Comparison of ENCODE assay signal across 12 cellular contexts in the genomic region with DNA sequence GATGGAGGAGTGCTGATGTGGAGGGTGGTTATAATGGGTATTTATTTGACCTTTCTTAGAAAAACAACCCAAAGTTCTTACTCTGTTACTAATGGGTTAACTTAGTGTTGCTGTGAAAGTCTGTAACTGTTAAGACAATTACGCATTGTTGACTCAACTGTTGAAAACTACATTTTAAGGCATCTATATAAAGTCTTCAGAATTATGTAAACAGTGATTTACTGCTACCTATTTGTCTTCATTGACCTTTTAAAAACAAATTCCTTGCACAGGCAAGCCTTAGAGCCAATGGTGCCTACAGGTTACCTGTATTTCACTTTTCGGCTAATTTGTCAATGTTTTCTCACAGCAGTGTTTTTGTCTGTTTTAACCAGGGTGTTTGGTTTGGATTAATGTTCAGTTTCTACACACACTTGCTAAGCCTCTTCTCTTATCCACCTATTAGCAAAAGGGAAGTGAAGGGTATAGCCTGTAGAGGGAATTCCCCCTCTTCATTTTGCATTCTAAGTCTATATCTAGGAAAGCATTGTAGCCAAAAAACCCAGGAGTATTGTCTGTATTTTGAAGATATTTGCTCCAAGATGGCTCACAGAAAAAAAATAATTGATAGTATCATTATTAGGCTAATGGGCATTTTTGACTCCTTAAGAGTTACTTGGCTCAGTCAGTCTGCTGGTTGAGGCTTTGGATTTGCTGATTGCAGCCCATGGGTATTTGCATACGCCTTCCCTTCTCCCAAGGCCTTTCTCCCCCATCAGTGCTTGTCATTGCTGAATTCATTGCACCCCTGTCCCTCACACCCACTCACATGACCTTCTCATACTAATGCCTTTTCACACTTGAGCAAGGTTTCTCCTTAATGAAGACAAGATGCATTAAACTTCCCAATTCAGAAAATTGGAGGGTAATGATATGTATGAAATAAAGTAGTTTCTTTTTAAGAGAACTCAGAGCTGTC. TPM values are rescaled to one million over a fixed set of nuclear protein-coding genes. Genes with fewer than 3 reads are reported as not detected.
DNase-seq lines count a peak whose midpoint lies in the region; ATAC-seq, FAIRE-seq and TF ChIP-seq lines count a peak whose summit lies in the region.
"Had no signal": no experiment of that assay in that cellular context is flagged by ENCODE, and none has a peak within 500 bp of the region (broad histone marks: within the 10 kb centered on the region; RNA-seq: fewer than 3 reads in every experiment).

No MANE protein-coding gene starts in this region.

- no peaks in the 10 kb centered on the region for H3K9me3 Mint-ChIP-seq in T-helper 2 cell treated with Interferon-gamma antibody and Interleukin-4, amounts not matched to agents 5 μg/mL and 100 μg/mL, for 36 hours

- H2BK12ac ChIP-seq in neuronal stem cell (ENCODE audit: low read length): no peak overlapping the region

- WGBS in neuronal stem cell (ENCODE audit: extremely low coverage in 2 of 2, insufficient read length in 2 of 2, insufficient replicate concordance in 1 of 2), 2 donors: no CpG with 5 or more reads among the region's 3 CpGs

- H4K91ac ChIP-seq in neuronal stem cell (ENCODE audit: low read depth, low read length, poor library complexity): no peak overlapping the region

- H3K4me1 Mint-ChIP-seq in T-helper 2 cell treated with Interferon-gamma antibody and Interleukin-4, amounts not matched to agents 5 μg/mL and 100 μg/mL, for 36 hours (ENCODE audit: low read depth): peaks cover 23% of the 10 kb centered on the region

- H4K8ac ChIP-seq in neuronal stem cell (ENCODE audit: low read depth, low read length): no peak overlapping the region

- no peak overlapping the region for H3K4me3 ChIP-seq in HEK293 (ENCODE audit: low read depth, low read length)
- H3K4me3 ChIP-seq in neuronal stem cell (ENCODE audit: low read length in 2 of 2): no peak overlapping the region
- H3K4me3 ChIP-seq: Peyer's patch had no signal

- H3K23ac ChIP-seq in neuronal stem cell (ENCODE audit: low read depth, low read length, poor library complexity): no peak overlapping the region

- peaks cover 11% of the 10 kb centered on the region for H3K36me3 Mint-ChIP-seq in T-helper 2 cell treated with Interferon-gamma antibody and Interleukin-4, amounts not matched to agents 5 μg/mL and 100 μg/mL, for 36 hours (ENCODE audit: low read depth)

- H2BK15ac ChIP-seq in neuronal stem cell (ENCODE audit: low read length): no peak overlapping the region

- H2BK5ac ChIP-seq in neuronal stem cell (ENCODE audit: low read length): no peak overlapping the region

- CTCF ChIA-PET in HEK293 (lab: Yijun Ruan, JAX): no interaction called here

- H3K4me3 Mint-ChIP-seq in T-helper 2 cell treated with Interferon-gamma antibody and Interleukin-4, amounts not matched to agents 5 μg/mL and 100 μg/mL, for 36 hours: no peak overlapping the region

- no peaks in the 10 kb centered on the region for H3K9me3 ChIP-seq in HEK293 (ENCODE audit: control insufficient read depth, insufficient read depth, low read depth, low read length)
- H3K9me3 ChIP-seq in neuronal stem cell (replicated peaks in 1 of 2; ENCODE audit: control insufficient read depth in 2 of 2, insufficient read depth in 1 of 2, low read depth in 1 of 2, low read length in 2 of 2): no peaks in the 10 kb centered on the region
- H3K9me3 ChIP-seq: Peyer's patch had no signal

- no peak overlapping the region for H2BK120ac ChIP-seq in neuronal stem cell (ENCODE audit: low read depth, low read length)

- H3K9ac ChIP-seq in neuronal stem cell (ENCODE audit: low read depth, low read length, poor library complexity): no peak overlapping the region

- TF ChIP-seq CTCF in HEK293 (tag by site-specific recombination; IDR thresholded peaks at IDR 0.05): no peak

- H3K27ac Mint-ChIP-seq in T-helper 2 cell treated with Interferon-gamma antibody and Interleukin-4, amounts not matched to agents 5 μg/mL and 100 μg/mL, for 36 hours: peak overlapping the region; percentile 8

- H3K27me3 Mint-ChIP-seq in T-helper 2 cell treated with Interferon-gamma antibody and Interleukin-4, amounts not matched to agents 5 μg/mL and 100 μg/mL, for 36 hours (ENCODE audit: low read depth): no peaks in the 10 kb centered on the region

- no peak overlapping the region for H3K4ac ChIP-seq in neuronal stem cell (ENCODE audit: low read length)

- FAIRE-seq in RCC 7860 (lab: Jason Lieb, UNC): no peak
- FAIRE-seq: A204.1 had no signal

- no peaks in the 10 kb centered on the region for H3K27me3 ChIP-seq in neuronal stem cell (ENCODE audit: control insufficient read depth in 3 of 3, insufficient read depth in 3 of 3, low read depth in 1 of 3, low read length in 3 of 3)
- H3K27me3 ChIP-seq: Peyer's patch had no signal

- H3K4me2 ChIP-seq in neuronal stem cell (ENCODE audit: insufficient read depth, low read length, poor library complexity, severe bottlenecking): no peak overlapping the region

- H3K14ac ChIP-seq in neuronal stem cell (ENCODE audit: low read length): no peak overlapping the region

- H2AK5ac ChIP-seq in neuronal stem cell (ENCODE audit: low read depth, low read length): no peak overlapping the region

- no peak overlapping the region for H2AFZ ChIP-seq in neuronal stem cell (ENCODE audit: low read length)

- H3K4me1 ChIP-seq in HEK293 (ENCODE audit: control insufficient read depth, insufficient read depth, low read length) (peaks cover 18% of the 10 kb centered on the region), neuronal stem cell (ENCODE audit: control insufficient read depth in 2 of 2, insufficient read depth in 1 of 2, low read depth in 1 of 2, low read length in 2 of 2) (peaks cover 20 to 24% of the 10 kb centered on the region in 2 donors)

- DNase-seq in T-helper 2 cell treated with Interferon-gamma antibody and Interleukin-4, amounts not matched to agents 5 μg/mL and 100 μg/mL, for 36 hours (ENCODE audit: low spot score): no peak
- DNase-seq in T-helper 2 cell: no peak
- DNase-seq in neuronal stem cell (ENCODE audit: low spot score): no peak
- no peak for DNase-seq in RCC 7860 (ENCODE audit: low spot score)
- no peak for DNase-seq in NCI-H2029 (lab: John Stamatoyannopoulos, UW)
- no peak for DNase-seq in activated T-cell treated with anti-CD3 and anti-CD28 coated beads, Interleukin-2, amount 50 U/mL, for 1 hour
- DNase-seq: activated CD4-positive, alpha-beta T cell treated with anti-CD3 and anti-CD28 coated beads for 1 hour; NCI-H1048; Peyer's patch had no signal

- H3K18ac ChIP-seq in neuronal stem cell (ENCODE audit: low read length): no peak overlapping the region

- POLR2A ChIA-PET in HEK293 (lab: Yijun Ruan, JAX): no interaction called here

- H3K27ac ChIP-seq in HEK293 (ENCODE audit: extremely low read depth, low read depth, low read length) (no peak overlapping the region), neuronal stem cell (replicated peaks; ENCODE audit: low read length) (peak overlapping the region; percentile 44)
- H3K27ac ChIP-seq: Peyer's patch had no signal

- ATAC-seq in HG03520 (IDR thresholded peaks at IDR 0.05; ENCODE audit: unreplicated experiment): peak; percentile 42

- no peaks in the 10 kb centered on the region for H3K36me3 ChIP-seq in HEK293 (ENCODE audit: control insufficient read depth in 2 of 2, insufficient read depth in 1 of 2, low read length in 2 of 2)
- no peaks in the 10 kb centered on the region for H3K36me3 ChIP-seq in neuronal stem cell (replicated peaks in 1 of 2; ENCODE audit: control insufficient read depth in 2 of 2, insufficient read depth in 2 of 2, low read length in 2 of 2)
- H3K36me3 ChIP-seq: Peyer's patch had no signal

- no peaks in the 10 kb centered on the region for H3K79me1 ChIP-seq in neuronal stem cell (ENCODE audit: low read depth, low read length)

TF ChIP-seq in HEK293, 187 proteins besides CTCF, POLR2A, EP300 and RAD21:
- TF ChIP-seq, protein P1, sequence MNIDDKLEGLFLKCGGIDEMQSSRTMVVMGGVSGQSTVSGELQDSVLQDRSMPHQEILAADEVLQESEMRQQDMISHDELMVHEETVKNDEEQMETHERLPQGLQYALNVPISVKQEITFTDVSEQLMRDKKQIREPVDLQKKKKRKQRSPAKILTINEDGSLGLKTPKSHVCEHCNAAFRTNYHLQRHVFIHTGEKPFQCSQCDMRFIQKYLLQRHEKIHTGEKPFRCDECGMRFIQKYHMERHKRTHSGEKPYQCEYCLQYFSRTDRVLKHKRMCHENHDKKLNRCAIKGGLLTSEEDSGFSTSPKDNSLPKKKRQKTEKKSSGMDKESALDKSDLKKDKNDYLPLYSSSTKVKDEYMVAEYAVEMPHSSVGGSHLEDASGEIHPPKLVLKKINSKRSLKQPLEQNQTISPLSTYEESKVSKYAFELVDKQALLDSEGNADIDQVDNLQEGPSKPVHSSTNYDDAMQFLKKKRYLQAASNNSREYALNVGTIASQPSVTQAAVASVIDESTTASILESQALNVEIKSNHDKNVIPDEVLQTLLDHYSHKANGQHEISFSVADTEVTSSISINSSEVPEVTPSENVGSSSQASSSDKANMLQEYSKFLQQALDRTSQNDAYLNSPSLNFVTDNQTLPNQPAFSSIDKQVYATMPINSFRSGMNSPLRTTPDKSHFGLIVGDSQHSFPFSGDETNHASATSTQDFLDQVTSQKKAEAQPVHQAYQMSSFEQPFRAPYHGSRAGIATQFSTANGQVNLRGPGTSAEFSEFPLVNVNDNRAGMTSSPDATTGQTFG (tag by site-specific recombination; IDR thresholded peaks at IDR 0.05; ENCODE audit: borderline replicate concordance): no peak
- TF ChIP-seq, protein P2, sequence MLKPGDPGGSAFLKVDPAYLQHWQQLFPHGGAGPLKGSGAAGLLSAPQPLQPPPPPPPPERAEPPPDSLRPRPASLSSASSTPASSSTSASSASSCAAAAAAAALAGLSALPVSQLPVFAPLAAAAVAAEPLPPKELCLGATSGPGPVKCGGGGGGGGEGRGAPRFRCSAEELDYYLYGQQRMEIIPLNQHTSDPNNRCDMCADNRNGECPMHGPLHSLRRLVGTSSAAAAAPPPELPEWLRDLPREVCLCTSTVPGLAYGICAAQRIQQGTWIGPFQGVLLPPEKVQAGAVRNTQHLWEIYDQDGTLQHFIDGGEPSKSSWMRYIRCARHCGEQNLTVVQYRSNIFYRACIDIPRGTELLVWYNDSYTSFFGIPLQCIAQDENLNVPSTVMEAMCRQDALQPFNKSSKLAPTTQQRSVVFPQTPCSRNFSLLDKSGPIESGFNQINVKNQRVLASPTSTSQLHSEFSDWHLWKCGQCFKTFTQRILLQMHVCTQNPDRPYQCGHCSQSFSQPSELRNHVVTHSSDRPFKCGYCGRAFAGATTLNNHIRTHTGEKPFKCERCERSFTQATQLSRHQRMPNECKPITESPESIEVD (tag by site-specific recombination; IDR thresholded peaks at IDR 0.05): peak; percentile 90

RNA-seq across cellular contexts. Expression of a gene that starts 30.5 kb away (rescaled TPM):
- polyA plus RNA-seq in neuronal stem cell (2013, experiment 1 of 2): 21.2 TPM
- polyA plus RNA-seq in neuronal stem cell (2013, experiment 2 of 2): 23.7 TPM
